ENCODE assay signal across 8 cellular contexts in the genomic region with DNA sequence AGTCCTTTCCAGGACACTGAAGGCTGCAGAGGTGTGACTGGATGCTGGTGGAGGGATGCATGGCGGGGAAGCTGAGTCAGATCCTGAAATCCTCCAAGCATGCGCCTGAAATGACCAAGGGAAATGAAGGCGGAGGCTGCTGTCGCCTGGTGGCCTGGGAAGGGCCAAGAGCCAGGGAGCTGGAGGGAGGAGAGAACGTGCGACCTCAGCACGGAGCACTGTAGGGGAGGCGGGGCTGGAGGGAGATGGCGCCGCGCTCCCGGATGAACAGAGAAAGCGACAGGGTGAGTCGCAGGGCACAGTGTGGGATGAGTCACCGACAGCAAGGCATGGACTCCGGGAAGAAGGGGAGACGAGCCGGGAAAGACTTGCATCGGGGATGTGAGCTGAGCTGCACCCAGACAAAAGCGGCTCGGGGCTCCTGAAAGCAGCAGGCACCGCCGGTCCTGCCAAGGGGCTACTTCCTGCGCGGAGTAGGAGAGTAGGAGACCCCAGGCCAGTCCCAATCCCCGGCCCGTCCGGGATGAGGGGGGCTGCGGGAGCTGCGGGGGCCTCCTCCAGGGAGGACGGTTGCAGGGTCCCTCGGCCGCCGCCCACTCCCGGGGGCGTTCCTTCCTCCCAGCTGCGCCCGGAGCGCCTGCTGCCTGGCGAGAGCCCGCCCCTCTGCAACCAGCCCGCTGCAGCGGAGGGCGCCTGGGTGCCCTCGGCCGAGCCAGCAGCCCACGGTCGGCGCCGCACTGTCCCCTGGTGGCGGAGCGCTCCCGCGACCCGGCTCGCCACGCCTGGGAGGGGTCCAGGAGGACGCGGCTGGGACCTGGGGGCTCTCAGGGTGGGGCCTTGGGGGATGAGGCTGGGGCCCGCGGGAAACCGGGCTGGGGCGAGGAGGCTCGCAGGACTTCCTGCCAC. TPM values are rescaled to one million over a fixed set of nuclear protein-coding genes. Genes with fewer than 3 reads are reported as not detected.
DNase-seq lines count a peak whose midpoint lies in the region; ATAC-seq and TF ChIP-seq lines count a peak whose summit lies in the region.

No MANE protein-coding gene starts in this region.

- peak overlapping the region; percentile 99 for H3K4me2 ChIP-seq in parathyroid adenoma (ENCODE audit: low read length)

- H3K27me3 ChIP-seq in cardiac muscle cell (no peaks in the 10 kb centered on the region), parathyroid adenoma (ENCODE audit: control insufficient read depth, insufficient read depth, low read length) (no peaks in the 10 kb centered on the region)

- peaks cover 53% of the 10 kb centered on the region for H3K4me1 Mint-ChIP-seq in HFFc6 (ENCODE audit: low read depth)
- peaks cover 28% of the 10 kb centered on the region for H3K4me1 Mint-ChIP-seq in activated naive CD8-positive, alpha-beta T cell treated with anti-CD3 and anti-CD28 coated beads, Interleukin-2, amount 50 U/mL, for 24 hours
- peaks cover 33% of the 10 kb centered on the region for H3K4me1 Mint-ChIP-seq in type B pancreatic cell (ENCODE audit: unreplicated experiment)

- H3K27ac ChIP-seq in cardiac muscle cell (peak overlapping the region; percentile 100), parathyroid adenoma (peak overlapping the region; percentile 96)

- peak; percentile 84 for ATAC-seq in SK-N-SH treated with all-trans-retinoic acid at 6 μM for 48 hours
- ATAC-seq in activated naive CD8-positive, alpha-beta T cell treated with anti-CD3 and anti-CD28 coated beads, Interleukin-2, amount 50 U/mL, for 24 hours: peak; percentile 87

- no peaks in the 10 kb centered on the region for H3K9me3 ChIP-seq in cardiac muscle cell (ENCODE audit: low read depth)
- H3K9me3 ChIP-seq in parathyroid adenoma (ENCODE audit: control insufficient read depth, low read length): no peaks in the 10 kb centered on the region

- peak; percentile 91 for TF ChIP-seq CTCF in HFFc6 (IDR thresholded peaks at IDR 0.05)
- TF ChIP-seq CTCF in cardiac muscle cell (IDR thresholded peaks at IDR 0.05; ENCODE audit: low read depth, low read length): peak; percentile 67
- peak; percentile 98 for TF ChIP-seq CTCF in parathyroid adenoma (IDR thresholded peaks at IDR 0.05)
- peak; percentile 87 for TF ChIP-seq CTCF in type B pancreatic cell (conservative IDR thresholded peaks at IDR 0.05)

- DNase-seq in GM04504 (ENCODE audit: low read depth) (peak; percentile 92), HFFc6 (peak; percentile 97), NAMALWA (ENCODE audit: low spot score) (peak; percentile 86), cardiac muscle cell (ENCODE audit: low read depth in 1 of 2, low spot score in 1 of 2) (peak; percentile 88 to 95), type B pancreatic cell (ENCODE audit: extremely low spot score, unreplicated experiment) (peak; percentile 92)
- DNase-seq in activated naive CD8-positive, alpha-beta T cell treated with anti-CD3 and anti-CD28 coated beads, Interleukin-2, amount 50 U/mL, for 24 hours: peak; percentile 83

- peaks cover 24% of the 10 kb centered on the region for H3K4me1 ChIP-seq in cardiac muscle cell (ENCODE audit: low read depth)
- H3K4me1 ChIP-seq in parathyroid adenoma: peaks cover 16% of the 10 kb centered on the region

- H3K27me3 Mint-ChIP-seq in HFFc6 (ENCODE audit: insufficient read depth) (peaks cover 1% of the 10 kb centered on the region), type B pancreatic cell (no peaks in the 10 kb centered on the region)
- no peaks in the 10 kb centered on the region for H3K27me3 Mint-ChIP-seq in activated naive CD8-positive, alpha-beta T cell treated with anti-CD3 and anti-CD28 coated beads, Interleukin-2, amount 50 U/mL, for 24 hours

- H3K36me3 ChIP-seq in cardiac muscle cell: no peaks in the 10 kb centered on the region
- no peaks in the 10 kb centered on the region for H3K36me3 ChIP-seq in parathyroid adenoma (ENCODE audit: control insufficient read depth, insufficient read depth, low read length)

- H3K36me3 Mint-ChIP-seq in HFFc6 (ENCODE audit: low read depth) (no peaks in the 10 kb centered on the region), type B pancreatic cell (no peaks in the 10 kb centered on the region)
- peaks cover 2% of the 10 kb centered on the region for H3K36me3 Mint-ChIP-seq in activated naive CD8-positive, alpha-beta T cell treated with anti-CD3 and anti-CD28 coated beads, Interleukin-2, amount 50 U/mL, for 24 hours (ENCODE audit: low read depth)

- peak overlapping the region; percentile 98 for H3K27ac Mint-ChIP-seq in HFFc6
- peak overlapping the region; percentile 97 for H3K27ac Mint-ChIP-seq in activated naive CD8-positive, alpha-beta T cell treated with anti-CD3 and anti-CD28 coated beads, Interleukin-2, amount 50 U/mL, for 24 hours
- peak overlapping the region; percentile 98 for H3K27ac Mint-ChIP-seq in type B pancreatic cell

- no peaks in the 10 kb centered on the region for H3K79me2 ChIP-seq in parathyroid adenoma

- H3K4me3 ChIP-seq in cardiac muscle cell (peak overlapping the region; percentile 47), parathyroid adenoma (ENCODE audit: low read depth, low read length) (peak overlapping the region; percentile 98)

- peak overlapping the region; percentile 75 for H3K9ac ChIP-seq in parathyroid adenoma

- peak overlapping the region; percentile 84 for H2AFZ ChIP-seq in parathyroid adenoma

- no peaks in the 10 kb centered on the region for H3K9me3 Mint-ChIP-seq in HFFc6
- H3K9me3 Mint-ChIP-seq in activated naive CD8-positive, alpha-beta T cell treated with anti-CD3 and anti-CD28 coated beads, Interleukin-2, amount 50 U/mL, for 24 hours: no peaks in the 10 kb centered on the region
- H3K9me3 Mint-ChIP-seq in type B pancreatic cell: no peaks in the 10 kb centered on the region

- H3K4me3 Mint-ChIP-seq in HFFc6: peak overlapping the region; percentile 93
- H3K4me3 Mint-ChIP-seq in activated naive CD8-positive, alpha-beta T cell treated with anti-CD3 and anti-CD28 coated beads, Interleukin-2, amount 50 U/mL, for 24 hours: peak overlapping the region; percentile 92
- H3K4me3 Mint-ChIP-seq in type B pancreatic cell: peak overlapping the region; percentile 95

TF ChIP-seq in SK-N-SH treated with all-trans-retinoic acid at 6 μM for 48 hours, 23 proteins besides CTCF, POLR2A, EP300 and RAD21:
- TF ChIP-seq RARB (CRISPR knock-in tag; IDR thresholded peaks at IDR 0.05) (no peak), TCF4 (CRISPR knock-in tag; IDR thresholded peaks at IDR 0.05; ENCODE audit: borderline replicate concordance) (no peak), CSDC2 (CRISPR knock-in tag; IDR thresholded peaks at IDR 0.05) (0 out of 2 replicates have a peak, but pooled peaks have one; percentile 53), ZFP3 (CRISPR knock-in tag; IDR thresholded peaks at IDR 0.05) (0 out of 2 replicates have a peak, but pooled peaks have one; percentile 53), ZNF565 (CRISPR knock-in tag; conservative IDR thresholded peaks at IDR 0.05; ENCODE audit: low read depth) (no peak), ZFP30 (CRISPR knock-in tag; IDR thresholded peaks at IDR 0.05) (no peak), PATZ1 (CRISPR knock-in tag; IDR thresholded peaks at IDR 0.05; ENCODE audit: borderline replicate concordance) (peak; percentile 81)
- TF ChIP-seq, protein P1, sequence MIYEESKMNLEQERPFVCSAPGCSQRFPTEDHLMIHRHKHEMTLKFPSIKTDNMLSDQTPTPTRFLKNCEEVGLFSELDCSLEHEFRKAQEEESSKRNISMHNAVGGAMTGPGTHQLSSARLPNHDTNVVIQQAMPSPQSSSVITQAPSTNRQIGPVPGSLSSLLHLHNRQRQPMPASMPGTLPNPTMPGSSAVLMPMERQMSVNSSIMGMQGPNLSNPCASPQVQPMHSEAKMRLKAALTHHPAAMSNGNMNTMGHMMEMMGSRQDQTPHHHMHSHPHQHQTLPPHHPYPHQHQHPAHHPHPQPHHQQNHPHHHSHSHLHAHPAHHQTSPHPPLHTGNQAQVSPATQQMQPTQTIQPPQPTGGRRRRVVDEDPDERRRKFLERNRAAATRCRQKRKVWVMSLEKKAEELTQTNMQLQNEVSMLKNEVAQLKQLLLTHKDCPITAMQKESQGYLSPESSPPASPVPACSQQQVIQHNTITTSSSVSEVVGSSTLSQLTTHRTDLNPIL (CRISPR knock-in tag; IDR thresholded peaks at IDR 0.05; ENCODE audit: low read depth): no peak

RNA-seq across cellular contexts. Expression of gene NQO2, which starts 11.0 kb away (rescaled TPM):
- total RNA-seq in HFFc6 (2021; fragmentation: NEBNext Ultra II Directional; extraction: Animal tissue kit (Norgen Biotek cat#: 25700)): 10 to 100 TPM; 28.9 to 48.6 (median 43.6) TPM
- total RNA-seq in cardiac muscle cell (38.7 and 42.7 TPM in 2 replicates), type B pancreatic cell (ENCODE audit: low replicate concordance) (19.1 and 19.5 TPM in 2 replicates)
- polyA plus RNA-seq in cardiac muscle cell: 92.8 and 103 TPM in 2 replicates

RNA-seq across cellular contexts. Expression of gene SERPINB6, which starts 17.3 kb away (rescaled TPM):
- total RNA-seq in HFFc6 (2021; fragmentation: NEBNext Ultra II Directional; extraction: Animal tissue kit (Norgen Biotek cat#: 25700)): 100 to 1,000 TPM; 109 to 142 (median 134) TPM
- total RNA-seq in cardiac muscle cell (83.4 and 122 TPM in 2 replicates), type B pancreatic cell (ENCODE audit: low replicate concordance) (57.5 and 61.2 TPM in 2 replicates)
- 91.8 and 118 TPM in 2 replicates for polyA plus RNA-seq in cardiac muscle cell

Comparison
In these comparisons a context has a peak if more than half of its experiments do, and no peak if none do; other contexts are left out.
1. Peak in every context shown above with its lines: DNase-seq, ATAC-seq, H3K4me3 ChIP-seq and H3K27ac ChIP-seq.